In the genomic region with DNA sequence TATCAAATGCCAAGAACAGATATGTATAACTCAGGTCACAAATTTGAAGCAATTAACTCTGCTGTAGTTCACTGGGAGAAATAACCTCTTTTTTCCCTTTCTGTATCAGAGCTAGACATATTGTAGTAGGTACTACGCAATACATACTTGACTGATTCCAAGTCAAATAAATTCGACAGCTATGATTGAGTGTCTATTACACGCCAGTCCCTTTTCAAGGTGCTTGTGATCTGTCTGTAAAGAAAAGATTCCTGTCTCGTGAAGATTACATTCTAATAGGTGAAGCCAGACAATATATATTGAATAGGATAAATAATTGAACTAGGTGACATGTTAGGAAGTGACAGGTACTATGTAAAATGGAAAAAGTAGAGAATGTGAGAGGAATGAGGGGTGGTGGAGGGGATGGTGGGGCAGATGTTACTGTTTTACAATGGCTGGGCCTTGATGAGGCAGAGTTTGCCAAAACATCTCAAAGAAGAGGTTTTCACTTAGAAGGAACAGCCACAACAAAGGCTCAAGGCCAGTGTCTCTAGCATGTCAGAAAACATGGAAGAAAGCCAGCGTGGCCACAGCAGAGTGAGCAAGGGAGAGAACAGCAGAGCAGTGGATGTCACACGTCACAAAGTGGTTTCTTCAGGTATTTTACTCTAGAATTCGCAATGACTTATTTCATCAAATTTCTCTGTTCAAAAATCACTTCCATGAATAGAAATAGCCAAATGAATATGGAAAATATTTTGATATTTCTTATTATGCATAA, we compare ENCODE assay signal across 23 cellular contexts.
DNase-seq lines count a peak whose midpoint lies in the region; ATAC-seq and TF ChIP-seq lines count a peak whose summit lies in the region.
"Had no signal": no experiment of that assay in that cellular context is flagged by ENCODE, and none has a peak within 500 bp of the region (broad histone marks: within the 10 kb centered on the region; RNA-seq: fewer than 3 reads in every experiment).

No MANE protein-coding gene starts in this region.

- H3K9ac ChIP-seq in neural progenitor cell, result no peak overlapping the region

- H3K36me3 Mint-ChIP-seq in neural progenitor cell, result no peaks in the 10 kb centered on the region
- H3K36me3 Mint-ChIP-seq: activated naive CD8-positive, alpha-beta T cell treated with anti-CD3 and anti-CD28 coated beads for 36 hours; CD8-positive, alpha-beta memory T cell; type B pancreatic cell had no signal

- peaks cover 13% of the 10 kb centered on the region for H3K4me1 Mint-ChIP-seq in neural progenitor cell
- H3K4me1 Mint-ChIP-seq: activated CD4-positive, alpha-beta T cell treated with anti-CD3 and anti-CD28 coated beads, Interleukin-2, amount 10 ng/mL, durations not matched to agents 24 days and 14 days; activated naive CD8-positive, alpha-beta T cell treated with anti-CD3 and anti-CD28 coated beads for 36 hours; CD8-positive, alpha-beta memory T cell had no signal

- TF ChIP-seq POLR2A in adrenal gland (IDR thresholded peaks at IDR 0.05) (no peak), tibial nerve (IDR thresholded peaks at IDR 0.05) (no peak)

- no peak overlapping the region for H3K27ac ChIP-seq in adrenal gland
- H3K27ac ChIP-seq in neural progenitor cell, result no peak overlapping the region
- H3K27ac ChIP-seq in tibial nerve, result no peak overlapping the region
- H3K27ac ChIP-seq: brain microvascular endothelial cell, coronary artery, heart left ventricle, HL-60 had no signal

- H3K9me3 ChIP-seq in adrenal gland (replicated peaks in 1 of 3) (no peaks in the 10 kb centered on the region), neural progenitor cell (ENCODE audit: low read depth) (no peaks in the 10 kb centered on the region), tibial nerve (no peaks in the 10 kb centered on the region)
- H3K9me3 ChIP-seq: heart left ventricle, MG63 had no signal

- ATAC-seq in GM21529 (IDR thresholded peaks at IDR 0.05; ENCODE audit: unreplicated experiment) (no peak), HG03571 (IDR thresholded peaks at IDR 0.05; ENCODE audit: unreplicated experiment) (no peak)
- ATAC-seq: heart left ventricle, Panc1 had no signal

- H3K36me3 ChIP-seq in adrenal gland (replicated peaks in 1 of 2), result no peaks in the 10 kb centered on the region
- H3K36me3 ChIP-seq in neural progenitor cell, result no peaks in the 10 kb centered on the region
- no peaks in the 10 kb centered on the region for H3K36me3 ChIP-seq in tibial nerve
- H3K36me3 ChIP-seq: brain microvascular endothelial cell, heart left ventricle, MG63 had no signal

- DNase-seq in G401 (ENCODE audit: low spot score), result peak; percentile 29
- peak; percentile 23 for DNase-seq in NCI-H1092 (lab: John Stamatoyannopoulos, UW)
- peak; percentile 30 to 73 (median 66) for DNase-seq in adrenal gland
- DNase-seq in neural progenitor cell (ENCODE audit: low spot score), result no peak
- DNase-seq in tibial nerve (ENCODE audit: low spot score in 2 of 2), result no peak
- DNase-seq: activated naive CD8-positive, alpha-beta T cell treated with anti-CD3 and anti-CD28 coated beads for 36 hours; brain microvascular endothelial cell; heart left ventricle; nephron progenitor cell; stimulated activated CD4-positive, alpha-beta T cell treated with anti-CD3 and anti-CD28 coated beads, Interleukin-4, amount 100 ng/mL, for 1 hour; T-helper 2 cell had no signal

- no peaks in the 10 kb centered on the region for H3F3A ChIP-seq in neural progenitor cell (ENCODE audit: low read depth)

- H4K20me1 ChIP-seq in neural progenitor cell (ENCODE audit: low read depth), result no peaks in the 10 kb centered on the region

- H3K4me2 ChIP-seq in neural progenitor cell, result no peak overlapping the region

- TF ChIP-seq EP300 in tibial nerve (IDR thresholded peaks at IDR 0.05), result no peak

- no peak overlapping the region for H3K27ac Mint-ChIP-seq in neural progenitor cell
- H3K27ac Mint-ChIP-seq: activated CD4-positive, alpha-beta T cell treated with anti-CD3 and anti-CD28 coated beads, Interleukin-2, amount 10 ng/mL, durations not matched to agents 24 days and 14 days; activated naive CD8-positive, alpha-beta T cell treated with anti-CD3 and anti-CD28 coated beads for 36 hours; activated T-helper 2 cell treated with anti-CD3 and anti-CD28 coated beads, Interferon-gamma antibody, Interleukin-2, Interleukin-4, amounts not matched to agents 10 μg/mL and 5 μg/mL and 100 μg/mL, durations not matched to agents 14 hours and 24 hours and 36 hours; CD8-positive, alpha-beta memory T cell; HFFc6; nephron progenitor cell; stimulated activated naive CD8-positive, alpha-beta T cell treated with anti-CD3 and anti-CD28 coated beads, Interleukin-15, Interleukin-2, amounts not matched to agents 100 ng/mL and 50 ng/mL, for 24 hours; type B pancreatic cell had no signal

- H3K4me3 Mint-ChIP-seq in neural progenitor cell, result no peak overlapping the region
- H3K4me3 Mint-ChIP-seq: activated CD4-positive, alpha-beta T cell treated with anti-CD3 and anti-CD28 coated beads, Interleukin-2, amount 10 ng/mL, durations not matched to agents 24 days and 14 days; activated naive CD8-positive, alpha-beta T cell treated with anti-CD3 and anti-CD28 coated beads for 36 hours; CD8-positive, alpha-beta memory T cell; HFFc6; nephron progenitor cell; stimulated activated naive CD8-positive, alpha-beta T cell treated with anti-CD3 and anti-CD28 coated beads, Interleukin-15, Interleukin-2, amounts not matched to agents 100 ng/mL and 50 ng/mL, for 24 hours; type B pancreatic cell had no signal

- no peak for TF ChIP-seq CTCF in adrenal gland (IDR thresholded peaks at IDR 0.05)
- TF ChIP-seq CTCF in neural progenitor cell (IDR thresholded peaks at IDR 0.05), result no peak
- TF ChIP-seq CTCF in tibial nerve (IDR thresholded peaks at IDR 0.05), result no peak

- no peak overlapping the region for H3K4me3 ChIP-seq in adrenal gland
- H3K4me3 ChIP-seq in neural progenitor cell, result no peak overlapping the region
- H3K4me3 ChIP-seq in tibial nerve, result no peak overlapping the region
- H3K4me3 ChIP-seq: coronary artery, heart left ventricle, MG63 had no signal

- H3K4me1 ChIP-seq in adrenal gland (replicated peaks in 1 of 2) (no peaks in the 10 kb centered on the region), neural progenitor cell (peaks cover 7% of the 10 kb centered on the region), tibial nerve (no peaks in the 10 kb centered on the region)
- H3K4me1 ChIP-seq: heart left ventricle had no signal

- H2AFZ ChIP-seq in neural progenitor cell (replicated peaks), result peak overlapping the region; percentile 56

- intact Hi-C loops in adrenal gland (cut with DNase I), result no loop called here

- H3K27me3 Mint-ChIP-seq in neural progenitor cell (ENCODE audit: insufficient read depth, low read depth), result peaks cover 4% of the 10 kb centered on the region
- H3K27me3 Mint-ChIP-seq: activated CD4-positive, alpha-beta T cell treated with anti-CD3 and anti-CD28 coated beads, Interleukin-2, amount 10 ng/mL, durations not matched to agents 24 days and 14 days; activated naive CD8-positive, alpha-beta T cell treated with anti-CD3 and anti-CD28 coated beads for 36 hours; CD8-positive, alpha-beta memory T cell; stimulated activated naive CD8-positive, alpha-beta T cell treated with anti-CD3 and anti-CD28 coated beads, Interleukin-15, Interleukin-2, amounts not matched to agents 100 ng/mL and 50 ng/mL, for 24 hours; type B pancreatic cell had no signal

- H3K27me3 ChIP-seq in adrenal gland (no peaks in the 10 kb centered on the region), neural progenitor cell (no peaks in the 10 kb centered on the region), tibial nerve (no peaks in the 10 kb centered on the region)
- H3K27me3 ChIP-seq: brain microvascular endothelial cell, heart left ventricle, MG63 had no signal

- H3K79me2 ChIP-seq in neural progenitor cell (ENCODE audit: low read depth), result no peaks in the 10 kb centered on the region

- WGBS in adrenal gland, 4 donors, result 64 to 72% (median 68%) methylated on average over 7 of the region's 7 CpGs
- WGBS in tibial nerve, 2 donors, result 88 to 89% methylated on average over 7 of the region's 7 CpGs

- in situ Hi-C loops in G401 (cut with HindIII; ENCODE audit: low sequenced_read_pairs), result no loop called here

- H3K9me3 Mint-ChIP-seq in neural progenitor cell, result no peaks in the 10 kb centered on the region
- H3K9me3 Mint-ChIP-seq: activated CD4-positive, alpha-beta T cell treated with anti-CD3 and anti-CD28 coated beads, Interleukin-2, amount 10 ng/mL, durations not matched to agents 24 days and 14 days; activated naive CD8-positive, alpha-beta T cell treated with anti-CD3 and anti-CD28 coated beads for 36 hours; activated T-helper 2 cell treated with anti-CD3 and anti-CD28 coated beads, Interferon-gamma antibody, Interleukin-2, Interleukin-4, amounts not matched to agents 10 μg/mL and 5 μg/mL and 100 μg/mL, durations not matched to agents 14 hours and 24 hours and 36 hours; HFFc6; nephron progenitor cell; stimulated activated naive CD8-positive, alpha-beta T cell treated with anti-CD3 and anti-CD28 coated beads, Interleukin-15, Interleukin-2, amounts not matched to agents 100 ng/mL and 50 ng/mL, for 24 hours; type B pancreatic cell had no signal

Comparison
In these comparisons a context has a peak if more than half of its experiments do, and no peak if none do; other contexts are left out.
1. DNase-seq: peak in G401 (single experiment), NCI-H1092 (single experiment) and adrenal gland (7 of 7); none in neural progenitor cell (single experiment) and tibial nerve (0 of 2).